In genomic region chr1:116738673-116739370, GRCh38 we compare ENCODE assay signal across 8 cellular contexts. TPM values are rescaled to one million over a fixed set of nuclear protein-coding genes. Genes with fewer than 3 reads are reported as not detected.
DNase-seq lines count a peak whose midpoint lies in the region; ATAC-seq and TF ChIP-seq lines count a peak whose summit lies in the region.

No MANE protein-coding gene starts in this region.

- TF ChIP-seq CTCF in osteoblast (IDR thresholded peaks at IDR 0.05; ENCODE audit: extremely low read depth, low read depth, low read length) = no peak
- no peak for TF ChIP-seq CTCF in right atrium auricular region (IDR thresholded peaks at IDR 0.05)
- TF ChIP-seq CTCF in upper lobe of left lung (IDR thresholded peaks at IDR 0.05) = no peak

- peaks cover 5% of the 10 kb centered on the region for H3K9me3 ChIP-seq in osteoblast (ENCODE audit: low read depth, low read length)
- peaks cover 0 to 11% of the 10 kb centered on the region in 2 donors for H3K9me3 ChIP-seq in right atrium auricular region
- peaks cover 12 to 21% (median 16%) of the 10 kb centered on the region in 4 donors for H3K9me3 ChIP-seq in upper lobe of left lung

- H3K4me3 ChIP-seq in osteoblast (ENCODE audit: insufficient read depth, low read length) (no peak overlapping the region), right atrium auricular region (no peak overlapping the region), upper lobe of left lung (no peak overlapping the region)

- peaks cover 31% of the 10 kb centered on the region for H3K36me3 Mint-ChIP-seq in activated naive CD8-positive, alpha-beta T cell treated with anti-CD3 and anti-CD28 coated beads for 36 hours
- peaks cover 5% of the 10 kb centered on the region for H3K36me3 Mint-ChIP-seq in stimulated activated memory B cell treated with anti-CD40 and anti-IgM and Interleukin-4, amounts not matched to agents 10 μg/mL and 1 μg/mL and 100 μg/mL, for 72 hours

- peaks cover 57% of the 10 kb centered on the region for H3K4me1 Mint-ChIP-seq in activated naive CD8-positive, alpha-beta T cell treated with anti-CD3 and anti-CD28 coated beads for 36 hours
- H3K4me1 Mint-ChIP-seq in stimulated activated memory B cell treated with anti-CD40 and anti-IgM and Interleukin-4, amounts not matched to agents 10 μg/mL and 1 μg/mL and 100 μg/mL, for 72 hours = peaks cover 48% of the 10 kb centered on the region

- no peak for TF ChIP-seq POLR2A in upper lobe of left lung (IDR thresholded peaks at IDR 0.05)

- no peak for TF ChIP-seq EP300 in upper lobe of left lung (IDR thresholded peaks at IDR 0.05)

- H4K20me1 ChIP-seq in osteoblast (ENCODE audit: insufficient read depth, low read length) = no peaks in the 10 kb centered on the region

- WGBS in upper lobe of left lung, 2 donors = 66 to 75% methylated on average over 9 of the region's 9 CpGs

- H3K27me3 ChIP-seq in osteoblast (ENCODE audit: insufficient read depth, low read length) (no peaks in the 10 kb centered on the region), right atrium auricular region (no peaks in the 10 kb centered on the region), upper lobe of left lung (no peaks in the 10 kb centered on the region)

- H3K4me2 ChIP-seq in osteoblast (ENCODE audit: insufficient read depth, low read length) = no peak overlapping the region

- H3K27ac ChIP-seq in osteoblast (ENCODE audit: low read depth, low read length) (no peak overlapping the region), right atrium auricular region (no peak overlapping the region), upper lobe of left lung (peak overlapping the region in 2 of 4 donors; percentile 31 to 45)

- H3K79me2 ChIP-seq in osteoblast (ENCODE audit: insufficient read depth, low read length) = no peaks in the 10 kb centered on the region

- H3K9me3 Mint-ChIP-seq in activated naive CD8-positive, alpha-beta T cell treated with anti-CD3 and anti-CD28 coated beads for 36 hours = peaks cover 27% of the 10 kb centered on the region
- peaks cover 8% of the 10 kb centered on the region for H3K9me3 Mint-ChIP-seq in stimulated activated memory B cell treated with anti-CD40 and anti-IgM and Interleukin-4, amounts not matched to agents 10 μg/mL and 1 μg/mL and 100 μg/mL, for 72 hours

- ATAC-seq in GM19468 (IDR thresholded peaks at IDR 0.05; ENCODE audit: extremely low read depth, unreplicated experiment) (peak; percentile 23), HG03565 (IDR thresholded peaks at IDR 0.05; ENCODE audit: unreplicated experiment) (peak; percentile 58), upper lobe of left lung (ENCODE audit: low FRiP score in 2 of 2) (no peak)
- ATAC-seq in stimulated activated memory B cell treated with anti-CD40 and anti-IgM and Interleukin-4, amounts not matched to agents 10 μg/mL and 1 μg/mL and 100 μg/mL, for 72 hours = peak; percentile 76

- no peak overlapping the region for H2AFZ ChIP-seq in osteoblast (ENCODE audit: low read length)

- H3K4me1 ChIP-seq in osteoblast (ENCODE audit: insufficient read depth, low read length) = no peaks in the 10 kb centered on the region
- H3K4me1 ChIP-seq in right atrium auricular region = no peaks in the 10 kb centered on the region
- peaks cover 0 to 6% (median 0%) of the 10 kb centered on the region in 4 donors for H3K4me1 ChIP-seq in upper lobe of left lung

- H3K36me3 ChIP-seq in osteoblast (ENCODE audit: insufficient read depth, low read length) (no peaks in the 10 kb centered on the region), right atrium auricular region (no peaks in the 10 kb centered on the region), upper lobe of left lung (no peaks in the 10 kb centered on the region)

- H3K4me3 Mint-ChIP-seq in activated naive CD8-positive, alpha-beta T cell treated with anti-CD3 and anti-CD28 coated beads for 36 hours = peak overlapping the region; percentile 72
- peak overlapping the region; percentile 21 for H3K4me3 Mint-ChIP-seq in stimulated activated memory B cell treated with anti-CD40 and anti-IgM and Interleukin-4, amounts not matched to agents 10 μg/mL and 1 μg/mL and 100 μg/mL, for 72 hours

- DNase-seq in activated naive CD8-positive, alpha-beta T cell treated with anti-CD3 and anti-CD28 coated beads for 36 hours = peak; percentile 76
- no peak for DNase-seq in osteoblast (ENCODE audit: insufficient read length, low spot score, missing footprints)
- DNase-seq in right atrium auricular region (ENCODE audit: low spot score) = no peak
- no peak for DNase-seq in upper lobe of left lung
- no peak for DNase-seq in NCI-H69 (lab: John Stamatoyannopoulos, UW)

- peak overlapping the region; percentile 100 for H3K27ac Mint-ChIP-seq in activated naive CD8-positive, alpha-beta T cell treated with anti-CD3 and anti-CD28 coated beads for 36 hours
- peak overlapping the region; percentile 79 for H3K27ac Mint-ChIP-seq in stimulated activated memory B cell treated with anti-CD40 and anti-IgM and Interleukin-4, amounts not matched to agents 10 μg/mL and 1 μg/mL and 100 μg/mL, for 72 hours

- H3K27me3 Mint-ChIP-seq in activated naive CD8-positive, alpha-beta T cell treated with anti-CD3 and anti-CD28 coated beads for 36 hours = no peaks in the 10 kb centered on the region
- H3K27me3 Mint-ChIP-seq in stimulated activated memory B cell treated with anti-CD40 and anti-IgM and Interleukin-4, amounts not matched to agents 10 μg/mL and 1 μg/mL and 100 μg/mL, for 72 hours = no peaks in the 10 kb centered on the region

RNA-seq across cellular contexts. Expression of gene CD2, which starts 15.4 kb away (rescaled TPM):
- total RNA-seq in activated naive CD8-positive, alpha-beta T cell treated with anti-CD3 and anti-CD28 coated beads for 36 hours = 100 to 1,000 TPM; 291 TPM
- not detected in 2 replicates for total RNA-seq in osteoblast
- 1 to 10 TPM in 1 of 2 donors, under 1 TPM in 1; 0.26 to 1.6 TPM for total RNA-seq in right atrium auricular region
- 10 to 100 TPM in 2 of 6 donors, 1 to 10 TPM in 4; 3.8 to 23.5 (median 7.9) TPM for total RNA-seq in upper lobe of left lung

Comparison
In these comparisons a context has a peak if more than half of its experiments do, and no peak if none do; other contexts are left out.
1. ATAC-seq: peak in GM19468 (single experiment), HG03565 (single experiment) and stimulated activated memory B cell treated with anti-CD40 and anti-IgM and Interleukin-4, amounts not matched to agents 10 μg/mL and 1 μg/mL and 100 μg/mL, for 72 hours (single experiment); none in upper lobe of left lung (0 of 2).
2. RNA of gene CD2, which starts 15.4 kb away (total RNA-seq): 291 TPM in activated naive CD8-positive, alpha-beta T cell treated with anti-CD3 and anti-CD28 coated beads for 36 hours; 3.8 to 23.5 TPM in upper lobe of left lung, 0.26 to 1.6 TPM in right atrium auricular region and not detected in osteoblast; every median in the first group is over 10 times any median in the second.